ENCODE assay signal across 8 cellular contexts in the genomic region with DNA sequence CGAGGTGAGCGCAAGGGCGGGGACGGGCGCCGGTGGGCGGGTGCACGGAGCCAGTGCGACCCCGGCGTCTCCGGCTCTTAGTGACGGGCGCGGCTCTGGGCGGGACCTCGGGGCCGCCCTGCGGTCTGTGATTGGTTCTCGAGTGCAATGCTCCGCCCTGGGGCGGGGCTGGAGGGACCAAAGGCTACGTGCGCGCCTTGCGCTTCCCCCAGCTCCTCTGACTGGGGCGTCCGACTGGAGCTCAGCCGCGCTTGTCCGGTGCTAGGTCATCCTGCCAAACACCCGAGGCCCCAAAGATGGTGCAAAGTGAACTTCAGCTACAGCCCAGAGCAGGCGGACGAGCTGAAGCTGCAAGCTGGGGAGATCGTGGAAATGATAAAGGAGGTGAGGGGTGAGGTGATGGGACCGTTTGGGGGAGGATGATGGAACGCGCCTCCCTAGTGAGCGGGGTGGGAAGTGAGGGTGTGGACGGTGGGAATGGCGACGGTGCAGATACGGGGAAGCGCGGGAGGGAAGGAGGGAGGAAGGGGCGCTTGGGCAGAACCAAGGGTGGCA. TPM values are rescaled to one million over a fixed set of nuclear protein-coding genes. Genes with fewer than 3 reads are reported as not detected.
DNase-seq lines count a peak whose midpoint lies in the region; TF ChIP-seq lines count a peak whose summit lies in the region.

No MANE protein-coding gene starts in this region.

- no peak overlapping the region for H3K4me3 ChIP-seq in NB4 (ENCODE audit: low read depth, low read length)
- peak overlapping the region; percentile 83 for H3K4me3 ChIP-seq in SK-N-MC

- H3K36me3 Mint-ChIP-seq in activated naive CD8-positive, alpha-beta T cell treated with anti-CD3 and anti-CD28 coated beads for 36 hours = peaks cover 35% of the 10 kb centered on the region
- peaks cover 30% of the 10 kb centered on the region for H3K36me3 Mint-ChIP-seq in type B pancreatic cell

- no peak for TF ChIP-seq CTCF in NB4 (IDR thresholded peaks at IDR 0.05; ENCODE audit: low read depth, low read length)
- peak; percentile 6 for TF ChIP-seq CTCF in type B pancreatic cell (conservative IDR thresholded peaks at IDR 0.05)

- H3K4me1 Mint-ChIP-seq in activated naive CD8-positive, alpha-beta T cell treated with anti-CD3 and anti-CD28 coated beads for 36 hours = peaks cover 35% of the 10 kb centered on the region
- peaks cover 9% of the 10 kb centered on the region for H3K4me1 Mint-ChIP-seq in type B pancreatic cell (ENCODE audit: unreplicated experiment)

- H3K9me3 ChIP-seq in SK-N-MC (ENCODE audit: low read depth, low read length) = no peaks in the 10 kb centered on the region

- H3K9ac ChIP-seq in SK-N-MC (ENCODE audit: insufficient read length) = no peak overlapping the region

- DNase-seq in GM04503 (ENCODE audit: low read depth) (peak; percentile 61), HEK293T (ENCODE audit: extremely low spot score) (peak; percentile 99), NB4 (ENCODE audit: low read depth) (peak; percentile 83), SK-N-MC (ENCODE audit: low read depth, low spot score) (no peak), cardiac septum (ENCODE audit: low spot score) (peak; percentile 98), posterior cingulate gyrus (peak; percentile 74 to 99 (median 92)), type B pancreatic cell (ENCODE audit: extremely low spot score, unreplicated experiment) (peak; percentile 93)
- peak; percentile 96 for DNase-seq in activated naive CD8-positive, alpha-beta T cell treated with anti-CD3 and anti-CD28 coated beads for 36 hours

- peak overlapping the region; percentile 99 for H3K4me3 Mint-ChIP-seq in activated naive CD8-positive, alpha-beta T cell treated with anti-CD3 and anti-CD28 coated beads for 36 hours
- H3K4me3 Mint-ChIP-seq in type B pancreatic cell = peak overlapping the region; percentile 98

- peak overlapping the region; percentile 91 for H3K27ac Mint-ChIP-seq in activated naive CD8-positive, alpha-beta T cell treated with anti-CD3 and anti-CD28 coated beads for 36 hours
- peak overlapping the region; percentile 89 for H3K27ac Mint-ChIP-seq in type B pancreatic cell

- intact Hi-C loops in cardiac septum (cut with DNase I) (loop anchor here (2.0 to 10.0 kb wide), 3 partner anchors 16 to 118 kb away; a partner anchor contains a TSS), posterior cingulate gyrus (cut with DNase I) (no loop called here)

- CTCF ChIA-PET in HEK293T (lab: Yijun Ruan, JAX) = interaction anchor here (0.6 to 1.1 kb wide), 2 partner anchors 95 to 119 kb away, joined by 3 to 8 read pairs; no protein-coding TSS in a partner anchor

- peaks cover 19% of the 10 kb centered on the region for H3K36me3 ChIP-seq in SK-N-MC (ENCODE audit: insufficient read depth, low read length)

- no peak for TF ChIP-seq POLR2A in NB4 (IDR thresholded peaks at IDR 0.05; ENCODE audit: extremely low read depth, insufficient read length)

- POLR2A ChIA-PET in HEK293T (lab: Yijun Ruan, JAX) = interaction anchor here (0.7 to 1.5 kb wide), 3 partner anchors 8 to 157 kb away, joined by 3 to 7 read pairs (median 3); a partner anchor contains a TSS

- H3K9me3 Mint-ChIP-seq in activated naive CD8-positive, alpha-beta T cell treated with anti-CD3 and anti-CD28 coated beads for 36 hours = no peaks in the 10 kb centered on the region
- no peaks in the 10 kb centered on the region for H3K9me3 Mint-ChIP-seq in type B pancreatic cell

- no peaks in the 10 kb centered on the region for H3K27me3 Mint-ChIP-seq in activated naive CD8-positive, alpha-beta T cell treated with anti-CD3 and anti-CD28 coated beads for 36 hours
- H3K27me3 Mint-ChIP-seq in type B pancreatic cell = peaks cover 2% of the 10 kb centered on the region

- no peak overlapping the region for H3K27ac ChIP-seq in SK-N-MC

TF ChIP-seq in HEK293T, 16 proteins besides CTCF, POLR2A, EP300 and RAD21:
- TF ChIP-seq CTBP1 (IDR thresholded peaks at IDR 0.05; ENCODE audit: borderline replicate concordance) = no peak
- no peak for TF ChIP-seq L3MBTL2 (conservative IDR thresholded peaks at IDR 0.05)
- TF ChIP-seq FOXM1 (IDR thresholded peaks at IDR 0.05; ENCODE audit: borderline replicate concordance) = no peak
- TF ChIP-seq NFRKB (IDR thresholded peaks at IDR 0.05) = no peak
- no peak for TF ChIP-seq ELF4 (IDR thresholded peaks at IDR 0.05)
- TF ChIP-seq HDGF (IDR thresholded peaks at IDR 0.05; ENCODE audit: borderline replicate concordance) = no peak
- TF ChIP-seq SUZ12 (IDR thresholded peaks at IDR 0.05) = no peak
- no peak for TF ChIP-seq LEF1 (IDR thresholded peaks at IDR 0.05; ENCODE audit: borderline replicate concordance)

RNA-seq across cellular contexts. Expression of a gene that starts 0.8 kb away (rescaled TPM):
- total RNA-seq in activated naive CD8-positive, alpha-beta T cell treated with anti-CD3 and anti-CD28 coated beads for 36 hours = 1 to 10 TPM; 9.3 to 9.4 TPM
- 3.3 TPM for total RNA-seq in cardiac septum
- 15.7 and 32.5 TPM in 2 replicates for total RNA-seq in type B pancreatic cell (ENCODE audit: low replicate concordance)

RNA-seq across cellular contexts. Expression of a gene that starts 16.5 kb away (rescaled TPM):
- 1 to 10 TPM; 5.3 to 6.3 TPM for total RNA-seq in activated naive CD8-positive, alpha-beta T cell treated with anti-CD3 and anti-CD28 coated beads for 36 hours
- 11.3 TPM for total RNA-seq in cardiac septum
- 23.3 and 39.5 TPM in 2 replicates for total RNA-seq in type B pancreatic cell (ENCODE audit: low replicate concordance)
